Comparison of ENCODE assay signal across 7 cellular contexts in genomic region chr1:167687919-167688519, GRCh38. TPM values are rescaled to one million over a fixed set of nuclear protein-coding genes. Genes with fewer than 3 reads are reported as not detected.
DNase-seq lines count a peak whose midpoint lies in the region; ATAC-seq and TF ChIP-seq lines count a peak whose summit lies in the region.

No MANE protein-coding gene starts in this region.

- H3K9ac ChIP-seq in mesendoderm (ENCODE audit: low read length), result no peak overlapping the region

- no peak overlapping the region for H3K4ac ChIP-seq in mesendoderm (ENCODE audit: low read depth, low read length)

- H3K4me3 ChIP-seq in GM12875 (ENCODE audit: low read depth, low read length) (no peak overlapping the region), mesendoderm (ENCODE audit: low read length) (no peak overlapping the region)

- no peak overlapping the region for H2AK5ac ChIP-seq in mesendoderm (ENCODE audit: low read length)

- H3K4me3 Mint-ChIP-seq in activated CD4-positive, alpha-beta memory T cell treated with anti-CD3 and anti-CD28 coated beads, Interleukin-2, amount 10 ng/mL, durations not matched to agents 7 days and 5 days, result no peak overlapping the region

- ATAC-seq in HG03520 (IDR thresholded peaks at IDR 0.05; ENCODE audit: unreplicated experiment), result peak; percentile 51

- H3K27ac Mint-ChIP-seq in activated CD4-positive, alpha-beta memory T cell treated with anti-CD3 and anti-CD28 coated beads, Interleukin-2, amount 10 ng/mL, durations not matched to agents 7 days and 5 days, result peak overlapping the region; percentile 30

- no peak overlapping the region for H3K56ac ChIP-seq in mesendoderm (ENCODE audit: low read length)

- H4K8ac ChIP-seq in mesendoderm (ENCODE audit: low read depth, low read length), result no peak overlapping the region

- H3K79me1 ChIP-seq in mesendoderm (ENCODE audit: low read length), result no peaks in the 10 kb centered on the region

- peaks cover 13% of the 10 kb centered on the region for H3K4me1 Mint-ChIP-seq in activated CD4-positive, alpha-beta memory T cell treated with anti-CD3 and anti-CD28 coated beads, Interleukin-2, amount 10 ng/mL, durations not matched to agents 7 days and 5 days

- CTCF ChIA-PET in activated CD4-positive, alpha-beta memory T cell treated with anti-CD3 and anti-CD28 coated beads, Interleukin-2, amount 10 ng/mL, durations not matched to agents 7 days and 5 days (lab: Charles Lee), result interaction anchor here (0.7 to 3.8 kb wide), 36 partner anchors 10 to 394 kb away, joined by 3 to 166 read pairs (median 5); partner anchors contain the start of gene CREG1

- H3K36me3 ChIP-seq in mesendoderm (ENCODE audit: control insufficient read depth, insufficient read depth, low read length), result no peaks in the 10 kb centered on the region

- H3K4me2 ChIP-seq in mesendoderm (ENCODE audit: low read length), result no peak overlapping the region

- H3K27ac ChIP-seq in mesendoderm (ENCODE audit: low read depth, low read length), result no peak overlapping the region

- H3K4me1 ChIP-seq in mesendoderm (ENCODE audit: control insufficient read depth, low read depth, low read length), result peaks cover 20% of the 10 kb centered on the region

- no peaks in the 10 kb centered on the region for H3K27me3 ChIP-seq in mesendoderm (ENCODE audit: insufficient read depth, low read length, poor library complexity)

- H3K18ac ChIP-seq in mesendoderm (ENCODE audit: low read length), result no peak overlapping the region

- WGBS in mesendoderm (ENCODE audit: extremely low coverage, insufficient coverage, low lambda C conversion rate), result no CpG with 5 or more reads among the region's 7 CpGs

- H3K23ac ChIP-seq in mesendoderm (ENCODE audit: low read length), result no peak overlapping the region

- H4K5ac ChIP-seq in mesendoderm (ENCODE audit: low read length), result no peak overlapping the region

- DNase-seq in NCI-H82 treated with DMSO at 0.1 percent for 48 hours (lab: John Stamatoyannopoulos, UW; ENCODE audit: unreplicated experiment) (peak; percentile 74), mesendoderm (peak; percentile 88)
- DNase-seq in activated CD4-positive, alpha-beta memory T cell treated with anti-CD3 and anti-CD28 coated beads, Interleukin-2, amount 10 ng/mL, durations not matched to agents 7 days and 5 days, result peak; percentile 79
- peak; percentile 68 for DNase-seq in effector CD8-positive, alpha-beta T cell (lab: John Stamatoyannopoulos, UW)
- peak; percentile 67 to 73 for DNase-seq in stimulated activated CD8-positive, alpha-beta memory T cell treated with anti-CD3 and anti-CD28 coated beads, Interleukin-4, amount 100 ng/mL, for 1 hour (ENCODE audit: low read depth in 2 of 2, low spot score in 1 of 2)

- H2BK5ac ChIP-seq in mesendoderm (ENCODE audit: low read length), result no peak overlapping the region

- H3K36me3 Mint-ChIP-seq in activated CD4-positive, alpha-beta memory T cell treated with anti-CD3 and anti-CD28 coated beads, Interleukin-2, amount 10 ng/mL, durations not matched to agents 7 days and 5 days (ENCODE audit: low read depth), result peaks cover 85% of the 10 kb centered on the region

- no peak overlapping the region for H2BK120ac ChIP-seq in mesendoderm (ENCODE audit: low read depth, low read length)

- TF ChIP-seq CTCF in GM12875 (IDR thresholded peaks at IDR 0.05; ENCODE audit: borderline replicate concordance, insufficient read depth, low read depth, low read length), result peak; percentile 75

- no peaks in the 10 kb centered on the region for H3K9me3 Mint-ChIP-seq in activated CD4-positive, alpha-beta memory T cell treated with anti-CD3 and anti-CD28 coated beads, Interleukin-2, amount 10 ng/mL, durations not matched to agents 7 days and 5 days

- H3K27me3 Mint-ChIP-seq in activated CD4-positive, alpha-beta memory T cell treated with anti-CD3 and anti-CD28 coated beads, Interleukin-2, amount 10 ng/mL, durations not matched to agents 7 days and 5 days, result no peaks in the 10 kb centered on the region

- POLR2A ChIA-PET in activated CD4-positive, alpha-beta memory T cell treated with anti-CD3 and anti-CD28 coated beads, Interleukin-2, amount 10 ng/mL, durations not matched to agents 7 days and 5 days (lab: Charles Lee), result interaction anchor here (1.0 to 2.6 kb wide), 6 partner anchors 10 to 87 kb away, joined by 3 to 28 read pairs (median 6); no protein-coding TSS in a partner anchor

- H2BK15ac ChIP-seq in mesendoderm (replicated peaks; ENCODE audit: low read depth), result no peak overlapping the region

- H3K79me2 ChIP-seq in mesendoderm (ENCODE audit: control insufficient read depth, insufficient read depth, low read length), result no peaks in the 10 kb centered on the region

RNA-seq across cellular contexts. Expression of gene MPZL1, which starts 33.8 kb away (rescaled TPM):
- total RNA-seq in activated CD4-positive, alpha-beta memory T cell treated with anti-CD3 and anti-CD28 coated beads, Interleukin-2, amount 10 ng/mL, durations not matched to agents 7 days and 5 days, result 10 to 100 TPM; 17.4 to 19.0 TPM
- polyA plus RNA-seq in mesendoderm (2013, experiment 1 of 2), result 77.1 TPM
- 72.5 TPM for polyA plus RNA-seq in mesendoderm (2013, experiment 2 of 2)

RNA-seq across cellular contexts. Expression of gene RCSD1, which starts 58.0 kb away (rescaled TPM):
- 100 to 1,000 TPM; 155 to 158 TPM for total RNA-seq in activated CD4-positive, alpha-beta memory T cell treated with anti-CD3 and anti-CD28 coated beads, Interleukin-2, amount 10 ng/mL, durations not matched to agents 7 days and 5 days
- polyA plus RNA-seq in mesendoderm (2013, experiment 1 of 2), result 1.2 TPM
- 1.2 TPM for polyA plus RNA-seq in mesendoderm (2013, experiment 2 of 2)
